Comparison of ENCODE assay signal across 23 cellular contexts in the genomic region with DNA sequence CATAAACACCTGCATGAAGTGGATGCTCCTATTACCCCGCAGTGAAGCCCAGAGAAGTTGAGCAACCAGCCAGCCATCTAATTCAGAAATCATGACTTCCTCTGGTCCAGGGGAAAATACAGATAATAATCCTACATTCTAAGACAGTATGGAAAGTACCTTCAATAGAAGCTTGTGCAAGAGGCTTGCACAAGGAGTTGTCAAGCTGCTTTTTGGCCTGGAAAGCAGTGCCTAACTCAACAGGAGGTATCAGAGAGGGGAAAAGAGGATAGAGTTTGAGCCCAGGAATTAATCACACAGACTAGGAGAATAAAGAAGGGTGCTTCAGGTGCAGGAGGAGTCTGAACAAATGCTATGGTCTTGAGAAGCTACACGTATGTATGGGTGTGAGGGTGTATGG. TPM values are rescaled to one million over a fixed set of nuclear protein-coding genes. Genes with fewer than 3 reads are reported as not detected.
"Had no signal": no experiment of that assay in that cellular context is flagged by ENCODE, and none has a peak within 500 bp of the region (broad histone marks: within the 10 kb centered on the region; RNA-seq: fewer than 3 reads in every experiment).

No MANE protein-coding gene starts in this region.

- H3K4me1 ChIP-seq: prostate gland, upper lobe of left lung had no signal

- H3K27me3 ChIP-seq: neutrophil, ovary, upper lobe of left lung had no signal

- DNase-seq: activated CD4-positive, alpha-beta memory T cell treated with anti-CD3 and anti-CD28 coated beads, Interleukin-2, amount 10 ng/mL, durations not matched to agents 7 days and 5 days; activated CD4-positive, alpha-beta T cell treated with anti-CD3 and anti-CD28 coated beads, Interleukin-2, amount 10 ng/mL, durations not matched to agents 24 days and 14 days; activated gamma-delta T cell; activated naive CD4-positive, alpha-beta T cell treated with anti-CD3 and anti-CD28 coated beads, Interleukin-2, amount 50 U/mL, for 16 hours; activated naive CD8-positive, alpha-beta T cell treated with anti-CD3 and anti-CD28 coated beads, Interleukin-2, amount 50 U/mL, for 24 hours; aorta; hypothalamus; left ventricle myocardium superior; mammary epithelial cell; ovary; stimulated activated CD4-positive, alpha-beta T cell treated with anti-CD3 and anti-CD28 coated beads, Interleukin-4, amount 100 ng/mL, for 24 hours; stimulated activated naive CD4-positive, alpha-beta T cell treated with Interleukin-2 at 50 U/mL for 16 hours; upper lobe of left lung had no signal

- H3K36me3 ChIP-seq: ovary, prostate gland had no signal

- H3K4me3 ChIP-seq: coronary artery, ovary, prostate gland, thoracic aorta, upper lobe of left lung had no signal

- ATAC-seq: activated CD4-positive, CD25-positive, alpha-beta regulatory T cell treated with anti-CD3 and anti-CD28 coated beads, Interleukin-2, amount 50 U/mL, for 24 hours; activated naive CD8-positive, alpha-beta T cell treated with anti-CD3 and anti-CD28 coated beads, Interleukin-2, amount 50 U/mL, for 24 hours; left ventricle myocardium superior; natural killer cell treated with Interleukin-12 subunit alpha and Interleukin-12 subunit beta and Interleukin-15 and Interleukin-18, amount 100 ng/mL, for 72 hours had no signal

- H3K9me3 ChIP-seq: neutrophil, ovary, prostate gland, thoracic aorta, upper lobe of left lung had no signal

- H3K27ac ChIP-seq: coronary artery, neutrophil, ovary, prostate gland, thoracic aorta, upper lobe of left lung had no signal

- FAIRE-seq: frontal cortex, islet of Langerhans had no signal

RNA-seq across cellular contexts. Expression of a gene that starts 32.3 kb away (rescaled TPM):
- total RNA-seq: activated CD4-positive, alpha-beta memory T cell treated with anti-CD3 and anti-CD28 coated beads, Interleukin-2, amount 10 ng/mL, durations not matched to agents 7 days and 5 days; activated CD4-positive, alpha-beta T cell treated with anti-CD3 and anti-CD28 coated beads, Interleukin-2, amount 10 ng/mL, durations not matched to agents 24 days and 14 days; aorta; frontal cortex; left ventricle myocardium superior; mammary epithelial cell; mesothelial cell of epicardium; natural killer cell treated with Interleukin-12 subunit alpha and Interleukin-12 subunit beta and Interleukin-15 and Interleukin-18, amount 100 ng/mL, for 72 hours; ovary; T-helper 2 cell treated with Interferon-gamma antibody and Interleukin-4, amounts not matched to agents 100 ng/mL and 5 ng/mL, for 36 hours; thoracic aorta; upper lobe of left lung had no signal
- polyA plus RNA-seq: aorta, mammary epithelial cell, ovary had no signal

RNA-seq across cellular contexts. Expression of a gene that starts 54.1 kb away (rescaled TPM):
- total RNA-seq: activated CD4-positive, alpha-beta memory T cell treated with anti-CD3 and anti-CD28 coated beads, Interleukin-2, amount 10 ng/mL, durations not matched to agents 7 days and 5 days; activated CD4-positive, alpha-beta T cell treated with anti-CD3 and anti-CD28 coated beads, Interleukin-2, amount 10 ng/mL, durations not matched to agents 24 days and 14 days; aorta; frontal cortex; left ventricle myocardium superior; mammary epithelial cell; mesothelial cell of epicardium; natural killer cell treated with Interleukin-12 subunit alpha and Interleukin-12 subunit beta and Interleukin-15 and Interleukin-18, amount 100 ng/mL, for 72 hours; ovary; prostate gland; T-helper 2 cell treated with Interferon-gamma antibody and Interleukin-4, amounts not matched to agents 100 ng/mL and 5 ng/mL, for 36 hours; thoracic aorta; upper lobe of left lung had no signal
- polyA plus RNA-seq: aorta, mammary epithelial cell, ovary had no signal
